1 cellular context compared by ENCODE assay signal in the genomic region with DNA sequence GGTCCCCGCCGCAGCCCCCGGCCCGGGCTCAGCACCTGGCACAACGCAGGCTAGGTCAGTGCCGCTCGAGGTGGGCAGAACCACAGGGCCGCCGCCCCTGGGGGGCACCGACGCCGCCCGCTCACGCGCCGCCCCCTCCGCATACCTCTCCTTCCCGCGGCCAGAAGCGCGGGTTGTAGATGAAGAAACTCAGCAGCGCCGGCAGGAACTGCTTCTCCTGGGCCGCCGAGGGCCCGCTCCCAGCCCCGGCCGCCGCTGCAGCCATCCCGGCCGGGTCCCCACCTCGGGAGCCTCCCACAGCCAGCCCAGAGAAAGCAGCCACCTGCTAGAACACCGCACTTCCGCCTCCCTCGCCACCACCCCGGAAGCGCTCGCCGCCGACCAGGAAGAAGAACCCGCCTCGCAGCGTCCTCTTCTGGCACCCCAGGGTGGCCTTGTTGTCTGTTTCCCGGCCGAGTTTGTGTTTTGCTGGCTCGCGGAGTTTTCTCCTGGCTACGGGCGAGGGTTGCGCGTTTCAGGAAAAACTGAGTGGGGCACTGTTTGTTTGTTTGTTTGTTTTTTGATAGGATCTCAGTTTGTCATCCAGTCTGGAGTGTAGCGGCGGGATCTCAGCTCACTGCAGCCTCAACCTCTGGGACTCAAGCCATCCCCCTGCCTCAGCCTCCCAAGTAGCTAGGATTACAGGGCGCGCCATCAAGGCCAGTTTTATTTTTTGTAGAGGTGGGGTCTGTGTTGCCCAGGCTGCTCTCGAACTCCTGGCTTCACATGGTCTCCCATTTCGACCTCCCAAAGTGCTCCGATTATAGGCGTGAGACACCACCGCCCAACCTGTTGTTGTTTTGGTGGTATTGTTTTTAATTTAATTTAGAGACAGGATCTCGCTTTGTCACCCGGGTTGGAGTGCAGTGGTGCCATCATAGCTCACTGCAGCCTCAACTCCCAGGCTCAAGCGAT.
A peak's percentile ranks its signal among the peaks of the same experiment; 100 is the strongest.
TF ChIP-seq lines count a peak whose summit lies in the region.

No MANE protein-coding gene starts in this region.

TF ChIP-seq in Ishikawa, 13 proteins besides CTCF, POLR2A, EP300 and RAD21 (continued from another document):
- TF ChIP-seq YY1 (IDR thresholded peaks at IDR 0.05; ENCODE audit: low read depth), result peak; percentile 68
- TF ChIP-seq TEAD4 (IDR thresholded peaks at IDR 0.05), result 0 out of 2 replicates have a peak, but pooled peaks have one; percentile 17
- peak; percentile 65; the same call in 1 of the 2 replicates for TF ChIP-seq TCF12 (IDR thresholded peaks at IDR 0.05; ENCODE audit: low read depth)
TF ChIP-seq in Ishikawa: peak in this region for 8.
